In the genomic region with DNA sequence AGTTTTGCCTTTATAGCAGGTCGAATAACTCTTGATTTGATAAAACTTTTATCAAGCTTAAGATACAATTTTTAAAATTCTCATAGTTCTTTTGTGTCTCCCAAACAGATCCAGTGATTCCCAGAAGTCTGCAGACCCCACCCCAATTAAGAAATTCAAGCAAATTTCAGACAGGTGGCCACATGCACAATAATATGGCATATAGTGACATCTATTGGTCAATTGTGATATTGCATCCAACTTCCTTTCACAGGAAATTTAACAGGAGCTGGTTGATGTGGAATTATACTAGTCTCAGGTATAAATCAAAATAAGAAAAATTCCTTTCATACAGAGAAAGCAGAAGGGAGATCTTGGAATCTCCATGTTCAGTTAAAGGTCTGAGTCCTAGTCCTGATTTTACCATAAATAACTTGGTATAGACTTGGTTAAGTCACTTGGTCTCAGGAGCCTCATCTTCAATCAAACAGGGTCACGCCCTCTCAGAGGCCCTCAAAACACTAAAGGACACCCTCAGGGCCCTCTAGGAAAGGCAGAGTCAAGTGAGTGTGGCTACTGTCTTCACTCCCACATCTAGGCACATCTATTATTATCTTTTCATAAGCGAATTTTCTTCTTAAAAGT, we compare ENCODE assay signal across 8 cellular contexts. TPM values are rescaled to one million over a fixed set of nuclear protein-coding genes. Genes with fewer than 3 reads are reported as not detected.
DNase-seq lines count a peak whose midpoint lies in the region; ATAC-seq and TF ChIP-seq lines count a peak whose summit lies in the region.

No MANE protein-coding gene starts in this region.

- POLR2A ChIA-PET in naive thymus-derived CD4-positive, alpha-beta T cell (lab: Charles Lee): no interaction called here

- no peak for ATAC-seq in heart right ventricle
- ATAC-seq in left cardiac atrium: no peak
- peak; percentile 49 for ATAC-seq in naive thymus-derived CD4-positive, alpha-beta T cell
- no peak for ATAC-seq in activated naive CD4-positive, alpha-beta T cell treated with anti-CD3 and anti-CD28 coated beads, Interleukin-2, amount 50 U/mL, for 72 hours

- no peaks in the 10 kb centered on the region for H3K9me3 ChIP-seq in heart right ventricle
- H3K9me3 ChIP-seq in naive thymus-derived CD4-positive, alpha-beta T cell (ENCODE audit: control insufficient read depth in 2 of 3, low read length in 3 of 3): no peaks in the 10 kb centered on the region

- no peak for DNase-seq in heart right ventricle
- no peak for DNase-seq in left cardiac atrium
- DNase-seq in NCI-H345 treated with DMSO at 0.1 percent for 48 hours (lab: John Stamatoyannopoulos, UW; ENCODE audit: unreplicated experiment): peak; percentile 30
- peak; percentile 47 for DNase-seq in cerebellum (ENCODE audit: low spot score)
- DNase-seq in naive thymus-derived CD4-positive, alpha-beta T cell: peak in 5 of 9 donors; percentile 23 to 59 (median 34)
- no peak for DNase-seq in substantia nigra (lab: John Stamatoyannopoulos, UW)
- DNase-seq in activated naive CD4-positive, alpha-beta T cell treated with anti-CD3 and anti-CD28 coated beads, Interleukin-2, amount 50 U/mL, for 72 hours (ENCODE audit: low spot score in 2 of 2): no peak
- no peak for DNase-seq in GOT3 (lab: John Stamatoyannopoulos, UW)

- H3K27ac ChIP-seq in heart right ventricle: no peak overlapping the region
- H3K27ac ChIP-seq in naive thymus-derived CD4-positive, alpha-beta T cell (ENCODE audit: low read depth, low read length): no peak overlapping the region
- H3K27ac ChIP-seq in substantia nigra (ENCODE audit: low read depth, low read length, poor library complexity, severe bottlenecking): no peak overlapping the region

- H3K4me3 Mint-ChIP-seq in naive thymus-derived CD4-positive, alpha-beta T cell: no peak overlapping the region

- 65 to 70% methylated on average over 3 of the region's 3 CpGs for WGBS in heart right ventricle, 2 donors

- peak; percentile 72 to 86 (median 81) for TF ChIP-seq CTCF in heart right ventricle (IDR thresholded peaks at IDR 0.05)

- intact Hi-C loops in heart right ventricle (cut with DNase I) (loop anchor here in 9 of 10 donors (1.0 to 10.0 kb wide), 10 partner anchors 70 to 225 kb away; partner anchors contain the start of genes DUSP23 (in 2 of the 9) and FCRL6 (in 1 of the 9)), left cardiac atrium (cut with DNase I) (loop anchor here in 1 of 2 donors (5.0 kb wide), 1 partner anchor 210 kb away; no protein-coding TSS in a partner anchor)
- intact Hi-C loops in naive thymus-derived CD4-positive, alpha-beta T cell (cut with micrococcal nuclease): loop anchor here (1.0 to 10.0 kb wide), 9 partner anchors 71 to 846 kb away; partner anchors contain the start of gene DUSP23 (in 1 of the 2)

- H3K27ac Mint-ChIP-seq in naive thymus-derived CD4-positive, alpha-beta T cell: no peak overlapping the region
- H3K27ac Mint-ChIP-seq in activated naive CD4-positive, alpha-beta T cell treated with anti-CD3 and anti-CD28 coated beads, Interleukin-2, amount 50 U/mL, for 72 hours: no peak overlapping the region

- no peaks in the 10 kb centered on the region for H3K4me1 Mint-ChIP-seq in naive thymus-derived CD4-positive, alpha-beta T cell

- CTCF ChIA-PET in naive thymus-derived CD4-positive, alpha-beta T cell (lab: Charles Lee): interaction anchor here (0.9 to 3.5 kb wide), 18 partner anchors 8 to 876 kb away, joined by 3 to 19 read pairs (median 5); partner anchors contain the start of gene IGSF9

- no peaks in the 10 kb centered on the region for H3K36me3 Mint-ChIP-seq in naive thymus-derived CD4-positive, alpha-beta T cell
- no peaks in the 10 kb centered on the region for H3K36me3 Mint-ChIP-seq in activated naive CD4-positive, alpha-beta T cell treated with anti-CD3 and anti-CD28 coated beads, Interleukin-2, amount 50 U/mL, for 72 hours

- H3K36me3 ChIP-seq in heart right ventricle: no peaks in the 10 kb centered on the region
- H3K36me3 ChIP-seq in naive thymus-derived CD4-positive, alpha-beta T cell (ENCODE audit: control insufficient read depth in 2 of 3, insufficient read depth in 3 of 3, low read length in 3 of 3): no peaks in the 10 kb centered on the region

- H3K27me3 Mint-ChIP-seq in naive thymus-derived CD4-positive, alpha-beta T cell: peaks cover 0 to 34% (median 6%) of the 10 kb centered on the region in 5 donors

- H3K9me3 Mint-ChIP-seq in naive thymus-derived CD4-positive, alpha-beta T cell: no peaks in the 10 kb centered on the region
- H3K9me3 Mint-ChIP-seq in activated naive CD4-positive, alpha-beta T cell treated with anti-CD3 and anti-CD28 coated beads, Interleukin-2, amount 50 U/mL, for 72 hours: no peaks in the 10 kb centered on the region

- no peaks in the 10 kb centered on the region for H3K4me1 ChIP-seq in heart right ventricle
- H3K4me1 ChIP-seq in naive thymus-derived CD4-positive, alpha-beta T cell (ENCODE audit: control insufficient read depth in 2 of 2, insufficient read depth in 2 of 2, low read length in 2 of 2): no peaks in the 10 kb centered on the region

- H3K27me3 ChIP-seq in heart right ventricle: no peaks in the 10 kb centered on the region
- H3K27me3 ChIP-seq in naive thymus-derived CD4-positive, alpha-beta T cell (ENCODE audit: control insufficient read depth in 2 of 2, insufficient read depth in 2 of 2, low read length in 2 of 2): peaks cover 0 to 3% of the 10 kb centered on the region in 2 donors

- no peak overlapping the region for H3K4me3 ChIP-seq in heart right ventricle
- no peak overlapping the region for H3K4me3 ChIP-seq in naive thymus-derived CD4-positive, alpha-beta T cell (ENCODE audit: low read length)

RNA-seq across cellular contexts. Expression of gene PIGM, which starts 24.1 kb away (rescaled TPM):
- 1 to 10 TPM; 2.0 to 3.0 (median 2.5) TPM for total RNA-seq in heart right ventricle
- polyA plus RNA-seq in heart right ventricle: 1 to 10 TPM; 1.5 to 2.3 TPM
- total RNA-seq in left cardiac atrium: 1 to 10 TPM; 3.3 to 3.4 TPM
- 8.7 TPM for total RNA-seq in cerebellum
- total RNA-seq in naive thymus-derived CD4-positive, alpha-beta T cell: 10 to 100 TPM in 2 of 5 experiments, 1 to 10 TPM in 3; 4.0 to 11.4 (median 7.0) TPM
- polyA plus RNA-seq in naive thymus-derived CD4-positive, alpha-beta T cell: 1 to 10 TPM; 4.1 to 5.0 TPM
- 1 to 10 TPM; 3.6 to 5.3 TPM for total RNA-seq in activated naive CD4-positive, alpha-beta T cell treated with anti-CD3 and anti-CD28 coated beads, Interleukin-2, amount 50 U/mL, for 72 hours

RNA-seq across cellular contexts. Expression of gene SLAMF9, which starts 53.7 kb away (rescaled TPM):
- not detected for total RNA-seq in heart right ventricle
- under 1 TPM in 1 of 2 donors, not detected in 1; 0.13 TPM for polyA plus RNA-seq in heart right ventricle
- total RNA-seq in left cardiac atrium: under 1 TPM in 1 of 2 donors, not detected in 1; 0.35 TPM
- not detected for total RNA-seq in cerebellum
- not detected for total RNA-seq in naive thymus-derived CD4-positive, alpha-beta T cell
- polyA plus RNA-seq in naive thymus-derived CD4-positive, alpha-beta T cell: not detected
- total RNA-seq in activated naive CD4-positive, alpha-beta T cell treated with anti-CD3 and anti-CD28 coated beads, Interleukin-2, amount 50 U/mL, for 72 hours: not detected

Comparison
In these comparisons a context has a peak if more than half of its experiments do, and no peak if none do; other contexts are left out.
1. DNase-seq: peak in NCI-H345 treated with DMSO at 0.1 percent for 48 hours (single experiment), cerebellum (single experiment) and naive thymus-derived CD4-positive, alpha-beta T cell (5 of 9); none in heart right ventricle (0 of 2), left cardiac atrium (single experiment), substantia nigra (0 of 49), activated naive CD4-positive, alpha-beta T cell treated with anti-CD3 and anti-CD28 coated beads, Interleukin-2, amount 50 U/mL, for 72 hours (0 of 2) and GOT3 (single experiment).